In genomic region chr3:125434582-125435011, GRCh38 we compare ENCODE assay signal across 18 cellular contexts. TPM values are rescaled to one million over a fixed set of nuclear protein-coding genes. Genes with fewer than 3 reads are reported as not detected.
DNase-seq lines count a peak whose midpoint lies in the region; ATAC-seq and TF ChIP-seq lines count a peak whose summit lies in the region.
"Had no signal": no experiment of that assay in that cellular context is flagged by ENCODE, and none has a peak within 500 bp of the region (broad histone marks: within the 10 kb centered on the region; RNA-seq: fewer than 3 reads in every experiment).

No MANE protein-coding gene starts in this region.

- H3K27me3 ChIP-seq in OCI-LY3 (ENCODE audit: low read depth, low read length), result no peaks in the 10 kb centered on the region
- H3K27me3 ChIP-seq in esophagus squamous epithelium, result peaks cover 0 to 72% (median 0%) of the 10 kb centered on the region in 4 donors
- H3K27me3 ChIP-seq: ascending aorta, ovary, upper lobe of right lung had no signal

- H3K36me3 ChIP-seq in OCI-LY3 (replicated peaks; ENCODE audit: low read depth, low read length) (no peaks in the 10 kb centered on the region), esophagus squamous epithelium (no peaks in the 10 kb centered on the region)
- H3K36me3 ChIP-seq: ascending aorta, ovary, upper lobe of right lung had no signal

- H3K9ac ChIP-seq in OCI-LY3 (ENCODE audit: low read length), result peak overlapping the region; percentile 83; the same call in 1 of the 2 replicates

- H3K36me3 Mint-ChIP-seq in stimulated activated naive B cell treated with anti-CD40 and anti-IgM and Interleukin-4, amounts not matched to agents 10 μg/mL and 1 μg/mL and 100 μg/mL, for 72 hours, result no peaks in the 10 kb centered on the region

- no peak for TF ChIP-seq POLR2A in esophagus squamous epithelium (IDR thresholded peaks at IDR 0.05)

- no peaks in the 10 kb centered on the region for H3K27me3 Mint-ChIP-seq in stimulated activated naive B cell treated with anti-CD40 and anti-IgM and Interleukin-4, amounts not matched to agents 10 μg/mL and 1 μg/mL and 100 μg/mL, for 72 hours

- WGBS in esophagus squamous epithelium, 2 donors, result 70 to 75% methylated on average over 6 of the region's 6 CpGs

- TF ChIP-seq CTCF in GM20000 (IDR thresholded peaks at IDR 0.05; ENCODE audit: extremely low read depth, missing control alignments) (no peak), OCI-LY3 (IDR thresholded peaks at IDR 0.05; ENCODE audit: low read depth, low read length) (no peak), esophagus squamous epithelium (IDR thresholded peaks at IDR 0.05) (no peak)

- H3K9me3 Mint-ChIP-seq in stimulated activated naive B cell treated with anti-CD40 and anti-IgM and Interleukin-4, amounts not matched to agents 10 μg/mL and 1 μg/mL and 100 μg/mL, for 72 hours, result no peaks in the 10 kb centered on the region

- no peaks in the 10 kb centered on the region for H3K9me3 ChIP-seq in OCI-LY3 (ENCODE audit: insufficient read depth, low read length)
- no peaks in the 10 kb centered on the region for H3K9me3 ChIP-seq in esophagus squamous epithelium
- H3K9me3 ChIP-seq: ovary, upper lobe of right lung had no signal

- H3K4me1 ChIP-seq in OCI-LY3 (ENCODE audit: low read length), result peaks cover 82% of the 10 kb centered on the region
- peaks cover 0 to 12% (median 0%) of the 10 kb centered on the region in 3 donors for H3K4me1 ChIP-seq in esophagus squamous epithelium
- H3K4me1 ChIP-seq: upper lobe of right lung had no signal

- H3K27ac ChIP-seq in OCI-LY3 (ENCODE audit: low read length), result peak overlapping the region; percentile 99
- H3K27ac ChIP-seq in esophagus squamous epithelium, result no peak overlapping the region
- H3K27ac ChIP-seq: ascending aorta, ovary, upper lobe of right lung had no signal

- intact Hi-C loops in esophagus squamous epithelium (cut with DNase I), result loop anchor here (5.0 kb wide), 1 partner anchor 437 kb away; no protein-coding TSS in a partner anchor

- DNase-seq in stimulated activated CD4-positive, alpha-beta T cell treated with anti-CD3 and anti-CD28 coated beads, Interleukin-4, amount 100 ng/mL, for 24 hours, result peak; percentile 19
- no peak for DNase-seq in stimulated activated CD4-positive, alpha-beta T cell treated with anti-CD3 and anti-CD28 coated beads, Interleukin-4, amount 100 ng/mL, for 1 hour
- DNase-seq in GM20000 (ENCODE audit: low spot score), result peak; percentile 28
- peak; percentile 9 for DNase-seq in stimulated activated naive B cell treated with anti-CD40 and anti-IgM and Interleukin-4, amounts not matched to agents 10 μg/mL and 1 μg/mL and 100 μg/mL, for 72 hours
- DNase-seq in esophagus squamous epithelium (lab: John Stamatoyannopoulos, UW), result no peak
- DNase-seq: activated CD8-positive, alpha-beta memory T cell treated with anti-CD3 and anti-CD28 coated beads, Interleukin-2, amount 50 U/mL, for 48 hours; activated naive CD4-positive, alpha-beta T cell treated with Interleukin-2 at 50 U/mL for 16 hours; cerebellar nuclear complex; COR-L47; effector CD4-positive, alpha-beta T cell; NCI-H1417 treated with DMSO at 0.1 percent for 48 hours; NCI-H69; ovary; upper lobe of right lung had no signal

- H2AFZ ChIP-seq in OCI-LY3 (ENCODE audit: low read depth, low read length), result no peak overlapping the region

- peak; percentile 16 to 80 for ATAC-seq in stimulated activated naive B cell treated with anti-CD40 and anti-IgM and Interleukin-4, amounts not matched to agents 10 μg/mL and 1 μg/mL and 100 μg/mL, for 72 hours (replicated peaks)
- no peak for ATAC-seq in GM18867 (IDR thresholded peaks at IDR 0.05; ENCODE audit: unreplicated experiment)
- ATAC-seq: sciatic nerve had no signal

- H3K4me3 Mint-ChIP-seq in stimulated activated naive B cell treated with anti-CD40 and anti-IgM and Interleukin-4, amounts not matched to agents 10 μg/mL and 1 μg/mL and 100 μg/mL, for 72 hours, result no peak overlapping the region

- H4K20me1 ChIP-seq in OCI-LY3 (ENCODE audit: insufficient read depth, low read length), result no peaks in the 10 kb centered on the region

- H3K4me3 ChIP-seq in OCI-LY3 (ENCODE audit: low read length) (peak overlapping the region; percentile 70), esophagus squamous epithelium (no peak overlapping the region)
- H3K4me3 ChIP-seq: ascending aorta, ovary, upper lobe of right lung had no signal

- H3K79me2 ChIP-seq in OCI-LY3 (ENCODE audit: low read length), result peaks cover 22% of the 10 kb centered on the region

- peak overlapping the region; percentile 97 for H3K4me2 ChIP-seq in OCI-LY3 (ENCODE audit: low read length)

- peaks cover 0 to 4% of the 10 kb centered on the region in 2 donors for H3K4me1 Mint-ChIP-seq in stimulated activated naive B cell treated with anti-CD40 and anti-IgM and Interleukin-4, amounts not matched to agents 10 μg/mL and 1 μg/mL and 100 μg/mL, for 72 hours

- no peak overlapping the region for H3K27ac Mint-ChIP-seq in stimulated activated naive B cell treated with anti-CD40 and anti-IgM and Interleukin-4, amounts not matched to agents 10 μg/mL and 1 μg/mL and 100 μg/mL, for 72 hours

RNA-seq across cellular contexts. Expression of gene ZNF148, which starts 59.5 kb away (rescaled TPM):
- 10 to 100 TPM; 10.7 to 25.9 (median 16.9) TPM for total RNA-seq in esophagus squamous epithelium

Comparison
In these comparisons a context has a peak if more than half of its experiments do, and no peak if none do; other contexts are left out.
1. DNase-seq: peak in stimulated activated CD4-positive, alpha-beta T cell treated with anti-CD3 and anti-CD28 coated beads, Interleukin-4, amount 100 ng/mL, for 24 hours (single experiment), GM20000 (single experiment) and stimulated activated naive B cell treated with anti-CD40 and anti-IgM and Interleukin-4, amounts not matched to agents 10 μg/mL and 1 μg/mL and 100 μg/mL, for 72 hours (single experiment); none in stimulated activated CD4-positive, alpha-beta T cell treated with anti-CD3 and anti-CD28 coated beads, Interleukin-4, amount 100 ng/mL, for 1 hour (single experiment) and esophagus squamous epithelium (single experiment).